ENCODE assay signal across 3 cellular contexts in genomic region chr16:64659863-64660262, GRCh38.
"Had no signal": no experiment of that assay in that cellular context is flagged by ENCODE, and none has a peak within 500 bp of the region (broad histone marks: within the 10 kb centered on the region; RNA-seq: fewer than 3 reads in every experiment).

No MANE protein-coding gene starts in this region.

- ATAC-seq: GM12878 had no signal

- DNase-seq: GDM1, GF-D8 had no signal

- H3K4me3 ChIP-seq: GM12878 had no signal
